ENCODE assay signal across 10 cellular contexts in the genomic region with DNA sequence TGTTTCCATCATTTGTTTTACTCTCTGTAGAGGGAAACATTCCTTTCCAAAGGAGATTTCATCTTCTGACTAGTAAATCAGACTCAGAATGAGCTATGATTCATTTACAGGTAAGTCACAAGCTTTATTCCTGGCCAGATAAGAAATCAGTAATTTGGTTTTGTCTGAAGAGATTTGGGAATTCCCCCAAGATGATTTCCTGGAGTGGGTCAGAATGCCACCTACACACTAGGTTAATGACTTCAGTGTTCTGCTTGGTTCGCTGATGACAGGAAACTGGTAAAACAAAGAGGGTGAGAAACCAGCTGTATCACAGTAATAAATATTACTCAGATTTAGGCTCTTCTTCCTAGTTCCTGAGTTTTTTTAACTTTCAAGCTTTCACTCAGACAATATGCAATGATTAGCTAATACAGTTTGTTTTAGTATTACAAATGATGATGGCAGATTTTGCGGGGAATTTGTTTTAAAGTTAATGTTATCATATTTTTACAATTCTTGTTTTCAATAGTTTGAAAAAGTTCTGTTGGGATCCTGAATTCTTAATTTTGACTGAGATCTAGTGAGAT. TPM values are rescaled to one million over a fixed set of nuclear protein-coding genes. Genes with fewer than 3 reads are reported as not detected.
DNase-seq lines count a peak whose midpoint lies in the region; ATAC-seq and FAIRE-seq lines count a peak whose summit lies in the region.
"Had no signal": no experiment of that assay in that cellular context is flagged by ENCODE, and none has a peak within 500 bp of the region (broad histone marks: within the 10 kb centered on the region; RNA-seq: fewer than 3 reads in every experiment).

No MANE protein-coding gene starts in this region.

- ATAC-seq in GM19043 (IDR thresholded peaks at IDR 0.05; ENCODE audit: low read depth, unreplicated experiment) (peak; percentile 88), HG02938 (IDR thresholded peaks at IDR 0.05; ENCODE audit: unreplicated experiment) (peak; percentile 94)

- peak; percentile 76 for DNase-seq in Caki2 (ENCODE audit: low read depth)
- DNase-seq in RCC 7860 (ENCODE audit: low spot score), result peak; percentile 83
- DNase-seq in frontal cortex (ENCODE audit: low spot score in 2 of 2), result no peak
- no peak for DNase-seq in nucleus accumbens (lab: John Stamatoyannopoulos, UW)
- no peak for DNase-seq in inferior parietal cortex (ENCODE audit: extremely low spot score)
- no peak for DNase-seq in NCI-H748 treated with DMSO at 0.1 percent for 48 hours (lab: John Stamatoyannopoulos, UW)
- DNase-seq: mesendoderm, NCI-H774 had no signal

- FAIRE-seq in RCC 7860 (lab: Jason Lieb, UNC) (peak; percentile 92), frontal cortex (lab: Jason Lieb, UNC) (no peak)

- in situ Hi-C loops in Caki2 (cut with HindIII; ENCODE audit: low pct_unique_long_range_greater_than_20kb, low sequenced_read_pairs), result no loop called here

RNA-seq across cellular contexts. Expression of gene ASZ1, which starts 8.3 kb away (rescaled TPM):
- total RNA-seq in Caki2 (2014; rRNA removed; shearing (Covaris generic); ENCODE audit: low replicate concordance), result not detected in 2 replicates
- not detected for total RNA-seq in frontal cortex

RNA-seq across cellular contexts. Expression of gene CFTR, which starts 44.3 kb away (rescaled TPM):
- not detected in 2 replicates for total RNA-seq in Caki2 (2014; rRNA removed; shearing (Covaris generic); ENCODE audit: low replicate concordance)
- total RNA-seq in frontal cortex, result under 0.01 TPM

Comparison
In these comparisons a context has a peak if more than half of its experiments do, and no peak if none do; other contexts are left out.
1. DNase-seq: peak in Caki2 (single experiment) and RCC 7860 (single experiment); none in frontal cortex (0 of 2), nucleus accumbens (0 of 56), inferior parietal cortex (single experiment) and NCI-H748 treated with DMSO at 0.1 percent for 48 hours (single experiment).